In genomic region chr11:134312807-134313206, GRCh38 we compare ENCODE assay signal across 36 cellular contexts. TPM values are rescaled to one million over a fixed set of nuclear protein-coding genes. Genes with fewer than 3 reads are reported as not detected.
"Had no signal": no experiment of that assay in that cellular context is flagged by ENCODE, and none has a peak within 500 bp of the region (broad histone marks: within the 10 kb centered on the region; RNA-seq: fewer than 3 reads in every experiment).

No MANE protein-coding gene starts in this region.

- H3K4me3 ChIP-seq: ascending aorta, cardiac muscle cell had no signal

- H3K27me3 ChIP-seq: ascending aorta, cardiac muscle cell had no signal

- H3K27ac ChIP-seq: ascending aorta, cardiac muscle cell, VCaP had no signal

- H3K36me3 Mint-ChIP-seq: brain had no signal

- H3K4me3 Mint-ChIP-seq: activated CD4-positive, alpha-beta memory T cell treated with anti-CD3 and anti-CD28 coated beads, Interleukin-2, amount 10 ng/mL, durations not matched to agents 7 days and 5 days; activated CD4-positive, alpha-beta T cell treated with anti-CD3 and anti-CD28 coated beads for 36 hours; activated CD4-positive, alpha-beta T cell treated with anti-CD3 and anti-CD28 coated beads, Interleukin-2, amount 10 ng/mL, durations not matched to agents 7 days and 5 days; activated CD8-positive, alpha-beta memory T cell treated with anti-CD3 and anti-CD28 coated beads, Interleukin-2, amount 10 ng/mL, durations not matched to agents 7 days and 5 days; activated CD8-positive, alpha-beta T cell treated with anti-CD3 and anti-CD28 coated beads, Interleukin-2, amount 10 ng/mL, durations not matched to agents 7 days and 5 days; activated naive CD4-positive, alpha-beta T cell treated with anti-CD3 and anti-CD28 coated beads, Interleukin-2, amount 10 ng/mL, durations not matched to agents 7 days and 5 days; activated naive CD4-positive, alpha-beta T cell treated with anti-CD3 and anti-CD28 coated beads, Interleukin-2, amount 50 U/mL, for 24 hours; activated naive CD8-positive, alpha-beta T cell; activated naive CD8-positive, alpha-beta T cell treated with anti-CD3 and anti-CD28 coated beads, Interleukin-2, amount 10 ng/mL, durations not matched to agents 7 days and 5 days; activated naive CD8-positive, alpha-beta T cell treated with anti-CD3 and anti-CD28 coated beads, Interleukin-2, amount 50 U/mL, for 24 hours; activated T-cell treated with anti-CD3 and anti-CD28 coated beads, Interleukin-2, amount 50 U/mL, for 24 hours; brain; central memory CD8-positive, alpha-beta T cell; T-helper 1 cell treated with Interleukin-12 subunit alpha and Interleukin-12 subunit beta and Interleukin-4 antibody, amounts not matched to agents 30 μg/mL and 1 μg/mL, for 36 hours; T-helper 2 cell treated with Interferon-gamma antibody and Interleukin-4, amounts not matched to agents 5 μg/mL and 100 μg/mL, for 36 hours had no signal

- ATAC-seq: activated CD4-positive, alpha-beta T cell treated with anti-CD3 and anti-CD28 coated beads for 36 hours; activated CD4-positive, CD25-positive, alpha-beta regulatory T cell treated with anti-CD3 and anti-CD28 coated beads, Interleukin-2, amount 50 U/mL, for 24 hours; activated CD8-positive, alpha-beta memory T cell treated with anti-CD3 and anti-CD28 coated beads, Interleukin-2, amount 10 ng/mL, durations not matched to agents 7 days and 5 days; activated CD8-positive, alpha-beta T cell treated with anti-CD3 and anti-CD28 coated beads, Interleukin-2, amount 10 ng/mL, durations not matched to agents 7 days and 5 days; activated naive CD8-positive, alpha-beta T cell treated with anti-CD3 and anti-CD28 coated beads, Interleukin-2, amount 50 U/mL, for 24 hours had no signal

- H3K4me1 ChIP-seq: ascending aorta had no signal

- H3K9me3 ChIP-seq: ascending aorta had no signal

- H3K36me3 ChIP-seq: ascending aorta, cardiac muscle cell had no signal

- H3K27ac Mint-ChIP-seq: activated CD4-positive, alpha-beta memory T cell treated with anti-CD3 and anti-CD28 coated beads, Interleukin-2, amount 10 ng/mL, durations not matched to agents 7 days and 5 days; activated CD4-positive, alpha-beta T cell treated with anti-CD3 and anti-CD28 coated beads for 36 hours; activated CD4-positive, alpha-beta T cell treated with anti-CD3 and anti-CD28 coated beads, Interleukin-2, amount 10 ng/mL, durations not matched to agents 7 days and 5 days; activated CD8-positive, alpha-beta memory T cell treated with anti-CD3 and anti-CD28 coated beads, Interleukin-2, amount 10 ng/mL, durations not matched to agents 7 days and 5 days; activated CD8-positive, alpha-beta T cell treated with anti-CD3 and anti-CD28 coated beads, Interleukin-2, amount 10 ng/mL, durations not matched to agents 7 days and 5 days; activated naive CD4-positive, alpha-beta T cell treated with anti-CD3 and anti-CD28 coated beads, Interleukin-2, amount 10 ng/mL, durations not matched to agents 7 days and 5 days; activated naive CD4-positive, alpha-beta T cell treated with anti-CD3 and anti-CD28 coated beads, Interleukin-2, amount 50 U/mL, for 24 hours; activated naive CD8-positive, alpha-beta T cell; activated naive CD8-positive, alpha-beta T cell treated with anti-CD3 and anti-CD28 coated beads, Interleukin-2, amount 10 ng/mL, durations not matched to agents 7 days and 5 days; activated naive CD8-positive, alpha-beta T cell treated with anti-CD3 and anti-CD28 coated beads, Interleukin-2, amount 50 U/mL, for 24 hours; activated T-cell treated with anti-CD3 and anti-CD28 coated beads, Interleukin-2, amount 50 U/mL, for 24 hours; activated T-helper 2 cell treated with anti-CD3 and anti-CD28 coated beads, Interferon-gamma antibody, Interleukin-2, Interleukin-4, amounts not matched to agents 10 μg/mL and 5 μg/mL and 100 μg/mL, durations not matched to agents 14 hours and 24 hours and 36 hours; brain; T-helper 1 cell treated with Interleukin-12 subunit alpha and Interleukin-12 subunit beta and Interleukin-4 antibody, amounts not matched to agents 30 μg/mL and 1 μg/mL, for 36 hours; T-helper 2 cell treated with Interferon-gamma antibody and Interleukin-4, amounts not matched to agents 5 μg/mL and 100 μg/mL, for 36 hours had no signal

- H3K27me3 Mint-ChIP-seq: activated CD4-positive, alpha-beta memory T cell treated with anti-CD3 and anti-CD28 coated beads, Interleukin-2, amount 10 ng/mL, durations not matched to agents 7 days and 5 days; activated CD4-positive, alpha-beta T cell treated with anti-CD3 and anti-CD28 coated beads, Interleukin-2, amount 10 ng/mL, durations not matched to agents 7 days and 5 days; activated CD8-positive, alpha-beta memory T cell treated with anti-CD3 and anti-CD28 coated beads, Interleukin-2, amount 10 ng/mL, durations not matched to agents 7 days and 5 days; activated naive CD4-positive, alpha-beta T cell treated with anti-CD3 and anti-CD28 coated beads, Interleukin-2, amount 10 ng/mL, durations not matched to agents 7 days and 5 days; activated naive CD4-positive, alpha-beta T cell treated with anti-CD3 and anti-CD28 coated beads, Interleukin-2, amount 50 U/mL, for 24 hours; activated naive CD8-positive, alpha-beta T cell; activated naive CD8-positive, alpha-beta T cell treated with anti-CD3 and anti-CD28 coated beads, Interleukin-2, amount 10 ng/mL, durations not matched to agents 7 days and 5 days; activated naive CD8-positive, alpha-beta T cell treated with anti-CD3 and anti-CD28 coated beads, Interleukin-2, amount 50 U/mL, for 24 hours; activated T-cell treated with anti-CD3 and anti-CD28 coated beads, Interleukin-2, amount 50 U/mL, for 24 hours; central memory CD8-positive, alpha-beta T cell had no signal

- H3K4me1 Mint-ChIP-seq: activated CD4-positive, alpha-beta memory T cell treated with anti-CD3 and anti-CD28 coated beads, Interleukin-2, amount 10 ng/mL, durations not matched to agents 7 days and 5 days; activated CD4-positive, alpha-beta T cell treated with anti-CD3 and anti-CD28 coated beads for 36 hours; activated CD4-positive, alpha-beta T cell treated with anti-CD3 and anti-CD28 coated beads, Interleukin-2, amount 10 ng/mL, durations not matched to agents 7 days and 5 days; activated CD8-positive, alpha-beta memory T cell treated with anti-CD3 and anti-CD28 coated beads, Interleukin-2, amount 10 ng/mL, durations not matched to agents 7 days and 5 days; activated naive CD4-positive, alpha-beta T cell treated with anti-CD3 and anti-CD28 coated beads, Interleukin-2, amount 10 ng/mL, durations not matched to agents 7 days and 5 days; activated naive CD4-positive, alpha-beta T cell treated with anti-CD3 and anti-CD28 coated beads, Interleukin-2, amount 50 U/mL, for 24 hours; activated naive CD8-positive, alpha-beta T cell treated with anti-CD3 and anti-CD28 coated beads, Interleukin-2, amount 10 ng/mL, durations not matched to agents 7 days and 5 days; activated naive CD8-positive, alpha-beta T cell treated with anti-CD3 and anti-CD28 coated beads, Interleukin-2, amount 50 U/mL, for 24 hours; brain; central memory CD8-positive, alpha-beta T cell had no signal

- DNase-seq: activated CD4-positive, alpha-beta memory T cell treated with anti-CD3 and anti-CD28 coated beads, Interleukin-2, amount 10 ng/mL, durations not matched to agents 7 days and 5 days; activated CD4-positive, alpha-beta T cell treated with anti-CD3 and anti-CD28 coated beads for 1 hour; activated CD4-positive, alpha-beta T cell treated with anti-CD3 and anti-CD28 coated beads for 36 hours; activated CD4-positive, alpha-beta T cell treated with anti-CD3 and anti-CD28 coated beads for 48 hours; activated CD4-positive, alpha-beta T cell treated with anti-CD3 and anti-CD28 coated beads, Interleukin-2, amount 10 ng/mL, durations not matched to agents 7 days and 5 days; activated CD4-positive, alpha-beta T cell treated with anti-CD3 and anti-CD28 coated beads, Interleukin-2, amount 50 U/mL, for 48 hours; activated CD4-positive, CD25-positive, alpha-beta regulatory T cell; activated CD8-positive, alpha-beta memory T cell treated with anti-CD3 and anti-CD28 coated beads for 24 hours; activated CD8-positive, alpha-beta memory T cell treated with anti-CD3 and anti-CD28 coated beads, Interleukin-2, amount 10 ng/mL, durations not matched to agents 7 days and 5 days; activated CD8-positive, alpha-beta memory T cell treated with anti-CD3 and anti-CD28 coated beads, Interleukin-2, amount 50 U/mL, for 48 hours; activated CD8-positive, alpha-beta T cell treated with anti-CD3 and anti-CD28 coated beads, Interleukin-2, amount 10 ng/mL, durations not matched to agents 7 days and 5 days; activated effector memory CD4-positive, alpha-beta T cell treated with Interleukin-2 at 50 U/mL for 16 hours; activated gamma-delta T cell; activated naive CD4-positive, alpha-beta T cell treated with anti-CD3 and anti-CD28 coated beads, Interleukin-2, amount 10 ng/mL, durations not matched to agents 7 days and 5 days; activated naive CD4-positive, alpha-beta T cell treated with Interleukin-2 at 50 U/mL for 16 hours; activated naive CD8-positive, alpha-beta T cell treated with anti-CD3 and anti-CD28 coated beads, Interleukin-2, amount 10 ng/mL, durations not matched to agents 7 days and 5 days; activated naive CD8-positive, alpha-beta T cell treated with anti-CD3 and anti-CD28 coated beads, Interleukin-2, amount 50 U/mL, for 24 hours; activated T-cell treated with anti-CD3 and anti-CD28 coated beads, Interleukin-2, amount 50 U/mL, for 24 hours; activated T-cell treated with anti-CD3 and anti-CD28 coated beads, Interleukin-2, amount 50 U/mL, for 48 hours; amygdala; anterior cingulate cortex; caudate nucleus; cerebellar nuclear complex; T-helper 2 cell; T-helper 9 cell had no signal

- H3K9me3 Mint-ChIP-seq: activated CD4-positive, alpha-beta memory T cell treated with anti-CD3 and anti-CD28 coated beads, Interleukin-2, amount 10 ng/mL, durations not matched to agents 7 days and 5 days had no signal

RNA-seq across cellular contexts. Expression of gene GLB1L3, which starts 36.6 kb away (rescaled TPM):
- total RNA-seq: ascending aorta, cardiac muscle cell had no signal
- polyA plus RNA-seq: cardiac muscle cell had no signal
